ENCODE assay signal across 20 cellular contexts in the genomic region with DNA sequence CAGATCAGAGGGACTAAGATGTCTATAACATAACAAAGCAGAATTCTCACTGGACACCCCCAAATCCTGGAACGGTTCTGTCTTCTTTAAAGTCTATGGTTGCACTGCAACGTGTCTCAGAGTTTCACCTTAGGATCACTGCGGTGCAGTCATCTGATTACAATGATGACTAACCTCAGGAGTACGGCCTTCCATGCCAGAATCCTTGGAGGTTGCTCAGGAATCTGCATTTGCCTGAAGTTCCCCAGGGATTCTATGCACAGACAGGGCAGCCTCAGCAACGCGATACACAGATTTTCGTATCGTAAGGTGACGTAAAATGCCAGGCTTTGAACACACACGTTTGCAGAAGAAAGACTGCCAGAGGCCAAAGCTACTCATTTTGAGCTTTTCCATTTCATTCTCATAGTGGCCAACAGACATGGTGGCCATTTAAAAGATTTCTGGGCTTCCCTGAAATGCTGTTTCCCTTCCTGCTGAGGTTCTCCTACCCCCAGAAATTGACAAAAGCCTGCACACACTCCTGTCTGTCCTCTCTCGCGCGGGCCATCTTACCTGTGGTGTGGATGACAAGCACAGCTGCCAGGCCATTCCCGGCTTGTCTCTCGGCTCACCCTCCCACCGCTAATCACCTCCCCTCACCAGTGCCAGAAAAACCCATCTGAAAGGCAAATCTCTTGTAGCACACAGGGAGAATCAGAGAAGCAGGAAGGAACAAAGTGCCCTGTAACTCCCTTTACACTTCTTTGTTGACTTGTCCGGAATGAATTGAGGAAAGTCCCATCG.
DNase-seq lines count a peak whose midpoint lies in the region; ATAC-seq and TF ChIP-seq lines count a peak whose summit lies in the region.
"Had no signal": no experiment of that assay in that cellular context is flagged by ENCODE, and none has a peak within 500 bp of the region (broad histone marks: within the 10 kb centered on the region; RNA-seq: fewer than 3 reads in every experiment).

No MANE protein-coding gene starts in this region.

- POLR2A ChIA-PET in RWPE1 (lab: Yijun Ruan, JAX; ENCODE audit: low non-redundant PET): no interaction called here

- H3K36me3 ChIP-seq in psoas muscle (ENCODE audit: insufficient read depth in 1 of 2, low read depth in 1 of 2): no peaks in the 10 kb centered on the region
- H3K36me3 ChIP-seq: BLaER1 treated with 17β-estradiol and CSF1 and Interleukin-3, amounts not matched to agents 10 nM and 100 nM had no signal

- peak; percentile 77 to 83 (median 81) for ATAC-seq in psoas muscle
- ATAC-seq: body of pancreas, esophagus mucosa, K562 had no signal

- 58 to 76% (median 62%) methylated on average over 18 of the region's 18 CpGs for WGBS in psoas muscle, 3 donors

- H3K4me3 ChIP-seq in fibroblast of mammary gland (ENCODE audit: control insufficient read depth, low read depth, low read length) (no peak overlapping the region), psoas muscle (no peak overlapping the region)
- H3K4me3 ChIP-seq: BLaER1 treated with 17β-estradiol and CSF1 and Interleukin-3, amounts not matched to agents 10 nM and 100 nM; body of pancreas; K562 had no signal

- CTCF ChIA-PET in RWPE1 (lab: Yijun Ruan, JAX): interaction anchor here (0.6 kb wide), 1 partner anchor 27 kb away, joined by 3 read pairs; no protein-coding TSS in a partner anchor

- intact Hi-C loops in psoas muscle (cut with DNase I): no loop called here

- H3K9me3 ChIP-seq in psoas muscle: no peaks in the 10 kb centered on the region
- H3K9me3 ChIP-seq: BLaER1 treated with 17β-estradiol and CSF1 and Interleukin-3, amounts not matched to agents 10 nM and 100 nM; body of pancreas had no signal

- H3K4me1 ChIP-seq in psoas muscle: peaks cover 9% of the 10 kb centered on the region
- H3K4me1 ChIP-seq: body of pancreas had no signal

- H3K27me3 ChIP-seq in psoas muscle (ENCODE audit: insufficient read depth in 3 of 3, low read length in 2 of 3): no peaks in the 10 kb centered on the region
- H3K27me3 ChIP-seq: BLaER1 treated with 17β-estradiol and CSF1 and Interleukin-3, amounts not matched to agents 10 nM and 100 nM; body of pancreas had no signal

- peak; percentile 61 for DNase-seq in HT1080 (ENCODE audit: low read depth)
- peak; percentile 17 for DNase-seq in RWPE1 (ENCODE audit: low spot score)
- DNase-seq in fibroblast of mammary gland (ENCODE audit: low read depth): peak; percentile 42
- no peak for DNase-seq in psoas muscle
- DNase-seq in NCI-H2107 (lab: John Stamatoyannopoulos, UW): no peak
- DNase-seq in ureter (ENCODE audit: low spot score): no peak
- no peak for DNase-seq in dermis blood vessel endothelial cell
- DNase-seq: activated CD4-positive, alpha-beta T cell treated with anti-CD3 and anti-CD28 coated beads for 4 hours; activated CD8-positive, alpha-beta memory T cell treated with anti-CD3 and anti-CD28 coated beads, Interleukin-2, amount 50 U/mL, for 48 hours; activated naive CD4-positive, alpha-beta T cell; body of pancreas; kidney glomerular epithelial cell; NK-92 treated with Interleukin-12 subunit alpha and Interleukin-12 subunit beta, amount 100 ng/mL, for 24 hours; SIG-M5; stimulated activated CD4-positive, alpha-beta T cell treated with anti-CD3 and anti-CD28 coated beads, Interleukin-4, amount 100 ng/mL, for 24 hours; stimulated activated CD8-positive, alpha-beta memory T cell treated with anti-CD3 and anti-CD28 coated beads, Interleukin-4, amount 100 ng/mL, for 48 hours; T-helper 9 cell had no signal

- TF ChIP-seq CTCF in RWPE1 (conservative IDR thresholded peaks at IDR 0.05; ENCODE audit: low read depth) (no peak), fibroblast of mammary gland (conservative IDR thresholded peaks at IDR 0.05; ENCODE audit: control insufficient read depth, insufficient read depth, low read depth, low read length) (no peak), psoas muscle (IDR thresholded peaks at IDR 0.05) (no peak)

- H3K27ac ChIP-seq in RWPE1: peak overlapping the region; percentile 2; the same call in 1 of the 2 replicates
- H3K27ac ChIP-seq in psoas muscle: no peak overlapping the region
- H3K27ac ChIP-seq: BLaER1 treated with 17β-estradiol and CSF1 and Interleukin-3, amounts not matched to agents 10 nM and 100 nM; body of pancreas had no signal

Comparison
In these comparisons a context has a peak if more than half of its experiments do, and no peak if none do; other contexts are left out.
1. DNase-seq: peak in HT1080 (single experiment), RWPE1 (single experiment) and fibroblast of mammary gland (single experiment); none in psoas muscle (0 of 2), NCI-H2107 (single experiment), ureter (single experiment) and dermis blood vessel endothelial cell (single experiment).